In genomic region chr3:105611304-105612192, GRCh38 we compare ENCODE assay signal across 17 cellular contexts.
DNase-seq lines count a peak whose midpoint lies in the region; ATAC-seq and TF ChIP-seq lines count a peak whose summit lies in the region.
"Had no signal": no experiment of that assay in that cellular context is flagged by ENCODE, and none has a peak within 500 bp of the region (broad histone marks: within the 10 kb centered on the region; RNA-seq: fewer than 3 reads in every experiment).

No MANE protein-coding gene starts in this region.

- no peak overlapping the region for H3K4ac ChIP-seq in trophoblast cell (ENCODE audit: low read depth, low read length)

- ATAC-seq in esophagus mucosa (peak; percentile 63), right lobe of liver (no peak)

- no CpG with 5 or more reads among the region's 5 CpGs for WGBS in trophoblast cell (ENCODE audit: extremely low coverage, insufficient coverage, insufficient read length)
- WGBS in right lobe of liver (ENCODE audit: insufficient coverage, low coverage, low lambda C conversion rate, missing lambda C conversion rate), result 77% methylated on average over 5 of the region's 5 CpGs

- H3K9ac ChIP-seq in trophoblast cell (ENCODE audit: low read length), result no peak overlapping the region

- no peak overlapping the region for H4K91ac ChIP-seq in trophoblast cell (ENCODE audit: low read depth, low read length)

- peak overlapping the region; percentile 39 for H3K4me2 ChIP-seq in trophoblast cell (ENCODE audit: low read length)

- DNase-seq in HT-29 (ENCODE audit: low spot score) (peak; percentile 88), NCI-H510A treated with DMSO at 0.1 percent for 48 hours (lab: John Stamatoyannopoulos, UW) (peak; percentile 38), trophoblast cell (peak; percentile 89 to 99), T1000 (lab: John Stamatoyannopoulos, UW) (no peak), NK-92 (lab: John Stamatoyannopoulos, UW; ENCODE audit: unreplicated experiment) (no peak), right lobe of liver (no peak)
- no peak for DNase-seq in stimulated activated naive CD4-positive, alpha-beta T cell (lab: John Stamatoyannopoulos, UW)
- DNase-seq: activated naive CD4-positive, alpha-beta T cell treated with anti-CD3 and anti-CD28 coated beads, Interleukin-2, amount 50 U/mL, for 16 hours; NCI-H2107; sigmoid colon; SJCRH30; stimulated activated CD4-positive, alpha-beta T cell treated with anti-CD3 and anti-CD28 coated beads, Interleukin-2, amount 100 ng/mL, for 48 hours had no signal

- H3K9me3 ChIP-seq in trophoblast cell (ENCODE audit: insufficient read depth, low read depth, low read length) (no peaks in the 10 kb centered on the region), right lobe of liver (no peaks in the 10 kb centered on the region)
- H3K9me3 ChIP-seq: Caco-2, HAP-1, sigmoid colon, SJCRH30, thoracic aorta had no signal

- no peaks in the 10 kb centered on the region for H3K79me1 ChIP-seq in trophoblast cell (ENCODE audit: low read length)

- H4K8ac ChIP-seq in trophoblast cell (ENCODE audit: low read depth, low read length), result no peak overlapping the region

- no peak overlapping the region for H3K18ac ChIP-seq in trophoblast cell (ENCODE audit: low read length)

- H2BK12ac ChIP-seq in trophoblast cell (ENCODE audit: low read length), result no peak overlapping the region

- no peak overlapping the region for H2BK120ac ChIP-seq in trophoblast cell (ENCODE audit: insufficient read depth, low read length, poor library complexity)

- no peak overlapping the region for H2BK5ac ChIP-seq in trophoblast cell (ENCODE audit: low read depth, low read length, poor library complexity)

- H3K36me3 ChIP-seq in trophoblast cell (ENCODE audit: control insufficient read depth in 1 of 2, insufficient read depth in 2 of 2, low read length in 2 of 2) (peaks cover 0 to 2% of the 10 kb centered on the region in 2 experiments), right lobe of liver (no peaks in the 10 kb centered on the region)
- H3K36me3 ChIP-seq: HAP-1, sigmoid colon, SJCRH30, thoracic aorta had no signal

- no peak overlapping the region for H2AFZ ChIP-seq in trophoblast cell (ENCODE audit: insufficient read depth, low read length, poor library complexity)

- H3K4me1 ChIP-seq in trophoblast cell (ENCODE audit: control insufficient read depth in 1 of 2, insufficient read depth in 2 of 2, low read length in 2 of 2), result peaks cover 0 to 6% of the 10 kb centered on the region in 2 experiments
- no peaks in the 10 kb centered on the region for H3K4me1 ChIP-seq in right lobe of liver
- H3K4me1 ChIP-seq: HAP-1, sigmoid colon had no signal

- TF ChIP-seq CTCF in right lobe of liver (IDR thresholded peaks at IDR 0.05), result no peak

- no peak overlapping the region for H3K14ac ChIP-seq in trophoblast cell (ENCODE audit: low read length)

- H3K23ac ChIP-seq in trophoblast cell (ENCODE audit: low read length), result no peak overlapping the region

- H3K79me2 ChIP-seq in trophoblast cell (ENCODE audit: control insufficient read depth, insufficient read depth, low read length, poor library complexity), result no peaks in the 10 kb centered on the region

- H2AK5ac ChIP-seq in trophoblast cell (ENCODE audit: low read length), result no peak overlapping the region

- H3K27ac ChIP-seq in trophoblast cell (ENCODE audit: low read depth, low read length), result no peak overlapping the region
- no peak overlapping the region for H3K27ac ChIP-seq in right lobe of liver
- H3K27ac ChIP-seq: coronary artery, sigmoid colon, SJCRH30, thoracic aorta had no signal

- intact Hi-C loops in right lobe of liver (cut with DNase I), result no loop called here

- no peak for TF ChIP-seq POLR2A in right lobe of liver (IDR thresholded peaks at IDR 0.05)

- no peak overlapping the region for H4K12ac ChIP-seq in trophoblast cell (ENCODE audit: low read depth, low read length)

- H3K4me3 ChIP-seq in trophoblast cell (ENCODE audit: low read depth, low read length) (no peak overlapping the region), right lobe of liver (no peak overlapping the region)
- H3K4me3 ChIP-seq: coronary artery, HAP-1, sigmoid colon, SJCRH30, thoracic aorta had no signal

- H3K27me3 ChIP-seq in trophoblast cell (ENCODE audit: insufficient read depth, low read length) (no peaks in the 10 kb centered on the region), right lobe of liver (no peaks in the 10 kb centered on the region)
- H3K27me3 ChIP-seq: sigmoid colon, SJCRH30 had no signal

Comparison
In these comparisons a context has a peak if more than half of its experiments do, and no peak if none do; other contexts are left out.
1. DNase-seq: peak in HT-29 (single experiment), NCI-H510A treated with DMSO at 0.1 percent for 48 hours (single experiment) and trophoblast cell (2 of 2); none in T1000 (single experiment), NK-92 (single experiment), right lobe of liver (0 of 3) and stimulated activated naive CD4-positive, alpha-beta T cell (0 of 6).